Comparison of ENCODE assay signal across 14 cellular contexts in genomic region chr2:221549143-221549542, GRCh38. TPM values are rescaled to one million over a fixed set of nuclear protein-coding genes. Genes with fewer than 3 reads are reported as not detected.
DNase-seq lines count a peak whose midpoint lies in the region; ATAC-seq and TF ChIP-seq lines count a peak whose summit lies in the region.
"Had no signal": no experiment of that assay in that cellular context is flagged by ENCODE, and none has a peak within 500 bp of the region (broad histone marks: within the 10 kb centered on the region; RNA-seq: fewer than 3 reads in every experiment).

No MANE protein-coding gene starts in this region.

- POLR2A ChIA-PET in OCI-LY7 (lab: Charles Lee), result no interaction called here

- in situ Hi-C loops in astrocyte of the cerebellum (cut with HindIII; ENCODE audit: low sequenced_read_pairs) (no loop called here), gastrocnemius medialis (cut with MboI; ENCODE audit: low sequenced_read_pairs in 4 of 4) (no loop called here)

- no peaks in the 10 kb centered on the region for H3K27me3 Mint-ChIP-seq in activated T-cell treated with anti-CD3 and anti-CD28 coated beads, Interleukin-2, amount 50 U/mL, for 24 hours

- H3K9me3 Mint-ChIP-seq in activated T-cell treated with anti-CD3 and anti-CD28 coated beads, Interleukin-2, amount 50 U/mL, for 24 hours, result no peaks in the 10 kb centered on the region

- H3K4me2 ChIP-seq in OCI-LY7 (ENCODE audit: low read length), result no peak overlapping the region

- H3K27me3 ChIP-seq in gastrocnemius medialis, result no peaks in the 10 kb centered on the region
- H3K27me3 ChIP-seq: neutrophil, suprapubic skin had no signal

- BruUV-seq in OCI-LY7 (replicated peaks; lab: Mats Ljungman, UMichigan), result no TSS peak

- DNase-seq in astrocyte of the cerebellum (ENCODE audit: low read depth) (peak; percentile 46), gastrocnemius medialis (no peak), retina (no peak), OCI-LY7 (ENCODE audit: low spot score) (no peak)
- no peak for DNase-seq in activated T-cell treated with anti-CD3 and anti-CD28 coated beads, Interleukin-2, amount 50 U/mL, for 24 hours
- DNase-seq: activated CD4-positive, CD25-positive, alpha-beta regulatory T cell treated with anti-CD3 and anti-CD28 coated beads, Interleukin-2, amount 50 U/mL, for 72 hours; NCI-H2029; RPMI8226; stimulated activated CD4-positive, alpha-beta T cell treated with anti-CD3 and anti-CD28 coated beads, Interleukin-4, amount 100 ng/mL, for 1 hour had no signal

- no peaks in the 10 kb centered on the region for H3K79me2 ChIP-seq in OCI-LY7 (ENCODE audit: insufficient read depth, low read depth, low read length)

- CTCF ChIA-PET in OCI-LY7 (lab: Charles Lee; ENCODE audit: unreplicated experiment), result no interaction called here

- H3K4me3 Mint-ChIP-seq in activated T-cell treated with anti-CD3 and anti-CD28 coated beads, Interleukin-2, amount 50 U/mL, for 24 hours, result no peak overlapping the region

- intact Hi-C loops in gastrocnemius medialis (cut with DNase I; ENCODE audit: low total_unique reads) (no loop called here), OCI-LY7 (cut with micrococcal nuclease; ENCODE audit: unreplicated experiment) (no loop called here)

- no peaks in the 10 kb centered on the region for H3K36me3 Mint-ChIP-seq in activated T-cell treated with anti-CD3 and anti-CD28 coated beads, Interleukin-2, amount 50 U/mL, for 24 hours (ENCODE audit: low read depth)

- H3K36me3 ChIP-seq in gastrocnemius medialis, result no peaks in the 10 kb centered on the region
- no peaks in the 10 kb centered on the region for H3K36me3 ChIP-seq in OCI-LY7 (ENCODE audit: insufficient read depth, low read length)
- H3K36me3 ChIP-seq: neutrophil, suprapubic skin had no signal

- no peak overlapping the region for H2AFZ ChIP-seq in OCI-LY7 (ENCODE audit: low read length)

- ATAC-seq in GM18502 (IDR thresholded peaks at IDR 0.05; ENCODE audit: poor library complexity, unreplicated experiment) (peak; percentile 84), GM21381 (IDR thresholded peaks at IDR 0.05; ENCODE audit: unreplicated experiment) (peak; percentile 82), HG03045 (IDR thresholded peaks at IDR 0.05; ENCODE audit: unreplicated experiment) (peak; percentile 92), gastrocnemius medialis (no peak)

- H3K4me3 ChIP-seq in astrocyte of the cerebellum (ENCODE audit: low read depth, low read length) (no peak overlapping the region), gastrocnemius medialis (no peak overlapping the region), OCI-LY7 (ENCODE audit: low read depth, low read length, poor library complexity, severe bottlenecking) (no peak overlapping the region)
- H3K4me3 ChIP-seq: suprapubic skin had no signal

- TF ChIP-seq POLR2A in gastrocnemius medialis (IDR thresholded peaks at IDR 0.05), result no peak

- H3K9me3 ChIP-seq in gastrocnemius medialis (no peaks in the 10 kb centered on the region), OCI-LY7 (ENCODE audit: low read length) (no peaks in the 10 kb centered on the region)
- H3K9me3 ChIP-seq: neutrophil, suprapubic skin had no signal

- no peak overlapping the region for H3K27ac ChIP-seq in gastrocnemius medialis
- no peak overlapping the region for H3K27ac ChIP-seq in OCI-LY7 (ENCODE audit: low read depth, low read length, poor library complexity, severe bottlenecking)
- H3K27ac ChIP-seq: neutrophil, suprapubic skin had no signal

- H4K20me1 ChIP-seq in OCI-LY7 (ENCODE audit: insufficient read depth, low read length), result no peaks in the 10 kb centered on the region

- no peaks in the 10 kb centered on the region for H3K9me2 ChIP-seq in OCI-LY7 (ENCODE audit: insufficient read depth, low read length)

- TF ChIP-seq CTCF in astrocyte of the cerebellum (IDR thresholded peaks at IDR 0.05; ENCODE audit: low read depth, low read length, missing control alignments) (no peak), gastrocnemius medialis (IDR thresholded peaks at IDR 0.05 in 4 of 5, conservative IDR thresholded peaks at IDR 0.05 in 1 of 5) (no peak), OCI-LY7 (conservative IDR thresholded peaks at IDR 0.05; ENCODE audit: low read length) (no peak)

- H3K4me1 ChIP-seq in gastrocnemius medialis, result peaks cover 12 to 15% of the 10 kb centered on the region in 2 donors
- H3K4me1 ChIP-seq in OCI-LY7 (ENCODE audit: insufficient read depth, low read length, poor library complexity, severe bottlenecking), result no peaks in the 10 kb centered on the region
- H3K4me1 ChIP-seq: suprapubic skin had no signal

- peaks cover 20% of the 10 kb centered on the region for H3K4me1 Mint-ChIP-seq in activated T-cell treated with anti-CD3 and anti-CD28 coated beads, Interleukin-2, amount 50 U/mL, for 24 hours (ENCODE audit: low read depth)

- no peak overlapping the region for H3K27ac Mint-ChIP-seq in activated T-cell treated with anti-CD3 and anti-CD28 coated beads, Interleukin-2, amount 50 U/mL, for 24 hours

RNA-seq across cellular contexts. Expression of gene EPHA4, which starts 23.0 kb away (rescaled TPM):
- total RNA-seq in gastrocnemius medialis (10 to 100 TPM in 2 of 4 donors, 1 to 10 TPM in 2; 6.3 to 18.8 (median 13.0) TPM), OCI-LY7 (2022) (0.23 TPM in 1 of 2 replicates, not detected in the other)
- not detected in 2 replicates for total RNA-seq in OCI-LY7 (2014; rRNA removed; shearing (Covaris generic))

Comparison
In these comparisons a context has a peak if more than half of its experiments do, and no peak if none do; other contexts are left out.
1. ATAC-seq: peak in GM18502 (single experiment), GM21381 (single experiment) and HG03045 (single experiment); none in gastrocnemius medialis (0 of 2).
2. RNA of gene EPHA4, which starts 23.0 kb away (total RNA-seq): 6.3 to 18.8 TPM in gastrocnemius medialis; 0.23 TPM in OCI-LY7; every median in the first group is over 4 times any median in the second.